In the genomic region with DNA sequence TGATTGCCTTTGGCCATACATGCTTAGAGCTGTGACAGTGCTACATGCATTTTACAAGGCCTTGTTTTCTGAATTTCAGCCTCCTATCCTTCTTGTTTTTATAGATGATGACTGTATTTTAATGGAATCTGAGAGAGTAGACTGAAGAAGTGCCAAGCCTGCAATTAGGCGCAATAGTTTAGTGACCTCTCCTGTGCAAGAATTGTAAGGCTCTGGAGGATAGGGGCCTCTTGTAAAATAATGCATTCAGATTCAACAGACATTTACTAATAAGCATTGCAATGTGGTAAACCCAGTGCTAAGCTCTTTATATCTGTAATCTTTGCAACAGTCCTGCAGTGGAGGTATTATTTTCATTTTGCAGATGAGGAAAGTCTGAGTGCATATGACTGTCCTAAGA, we compare ENCODE assay signal across 24 cellular contexts.
"Had no signal": no experiment of that assay in that cellular context is flagged by ENCODE, and none has a peak within 500 bp of the region (broad histone marks: within the 10 kb centered on the region; RNA-seq: fewer than 3 reads in every experiment).

No MANE protein-coding gene starts in this region.

- H3K4me2 ChIP-seq: hepatocyte had no signal

- H3K4me1 ChIP-seq: colonic mucosa, esophagus muscularis mucosa, foreskin keratinocyte, gastroesophageal sphincter, left lung, lower lobe of right lung, pancreas, sigmoid colon, upper lobe of left lung had no signal

- FAIRE-seq: endothelial cell of umbilical vein, kidney, pancreas had no signal

- H3K27ac ChIP-seq: colonic mucosa, esophagus muscularis mucosa, foreskin keratinocyte, gastroesophageal sphincter, heart left ventricle, hepatocyte, left lung, lower lobe of right lung, pancreas, sigmoid colon, skin epidermis, spleen, testis, tibial artery, upper lobe of left lung had no signal

- H3K4me3 ChIP-seq: colonic mucosa, esophagus muscularis mucosa, gastroesophageal sphincter, heart left ventricle, hepatocyte, left lung, lower lobe of right lung, pancreas, sigmoid colon, skin epidermis, spleen, testis, tibial artery, upper lobe of left lung had no signal

- H3K27me3 ChIP-seq: colonic mucosa, esophagus muscularis mucosa, foreskin keratinocyte, gastroesophageal sphincter, heart left ventricle, hepatocyte, left lung, pancreas, sigmoid colon, spleen, testis, tibial artery, upper lobe of left lung had no signal

- H3K36me3 ChIP-seq: colonic mucosa, esophagus muscularis mucosa, gastroesophageal sphincter, heart left ventricle, left lung, lower lobe of right lung, pancreas, sigmoid colon, spleen, tibial artery, upper lobe of left lung had no signal

- DNase-seq: colonic mucosa; dermis blood vessel endothelial cell; effector memory CD4-positive, alpha-beta T cell; foreskin keratinocyte; heart left ventricle; kidney; left lung; lower lobe of right lung; natural killer cell; pancreas; sigmoid colon; spleen; stimulated activated CD4-positive, alpha-beta T cell treated with anti-CD3 and anti-CD28 coated beads, Interleukin-4, amount 100 ng/mL, for 4 hours; stimulated activated naive CD8-positive, alpha-beta T cell treated with anti-CD3 and anti-CD28 coated beads, Interleukin-15, Interleukin-2, amounts not matched to agents 100 U/mL and 50 U/mL, for 24 hours; substantia nigra; testis; tibial artery; upper lobe of left lung had no signal

- H2AFZ ChIP-seq: hepatocyte had no signal

- ATAC-seq: foreskin keratinocyte; gastroesophageal sphincter; left lung; lower lobe of right lung; natural killer cell; pancreas; stimulated activated memory B cell treated with anti-CD40 and anti-IgM and Interleukin-4, amounts not matched to agents 10 μg/mL and 1 μg/mL and 100 μg/mL, for 72 hours; stimulated activated naive CD8-positive, alpha-beta T cell treated with anti-CD3 and anti-CD28 coated beads, Interleukin-15, Interleukin-2, amounts not matched to agents 100 U/mL and 50 U/mL, for 24 hours had no signal

- H3K9me3 ChIP-seq: colonic mucosa, esophagus muscularis mucosa, gastroesophageal sphincter, heart left ventricle, left lung, lower lobe of right lung, sigmoid colon, spleen, testis, tibial artery, upper lobe of left lung had no signal

- H3K79me2 ChIP-seq: hepatocyte had no signal
